ENCODE assay signal across 22 cellular contexts in the genomic region with DNA sequence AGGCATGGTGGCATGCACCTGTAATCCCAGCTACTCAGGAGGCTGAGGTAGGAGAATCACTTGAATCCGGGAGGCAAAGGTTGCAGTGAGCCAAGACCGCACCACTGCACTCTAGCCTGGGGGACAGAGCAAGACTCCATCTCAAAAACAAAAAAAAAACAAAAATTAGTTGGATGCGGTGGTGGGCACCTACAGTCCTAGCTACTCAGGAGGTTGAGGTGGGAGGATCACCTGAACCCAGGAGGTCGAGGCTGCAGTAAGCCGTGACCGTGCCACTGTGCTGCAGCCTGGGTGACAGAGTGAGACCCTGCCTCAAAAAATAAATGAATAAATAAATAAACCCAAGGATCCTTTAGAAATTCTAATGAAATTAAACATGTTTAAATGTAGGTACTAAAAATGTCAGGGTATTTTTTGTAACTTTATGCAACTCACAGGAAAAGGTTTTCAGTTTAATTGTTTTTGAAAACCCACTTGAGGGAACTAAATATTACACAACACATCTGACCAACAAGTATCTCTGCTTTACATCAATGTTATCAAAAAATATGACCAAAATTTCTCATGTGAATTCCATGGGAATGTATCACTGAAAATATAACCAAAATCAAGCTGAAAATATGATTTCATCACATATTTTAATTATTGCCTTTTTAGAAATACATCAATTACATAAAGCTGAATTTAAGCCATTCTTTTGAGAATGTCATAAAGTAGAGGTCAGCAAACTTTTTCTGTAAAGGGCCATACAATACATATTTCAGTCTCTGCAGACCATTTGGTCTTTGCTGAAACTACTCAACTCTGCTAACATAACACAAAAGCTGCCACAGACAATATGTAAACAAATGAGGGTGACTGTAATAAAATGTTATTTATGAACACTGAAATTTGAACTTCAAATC. TPM values are rescaled to one million over a fixed set of nuclear protein-coding genes. Genes with fewer than 3 reads are reported as not detected.
A peak's percentile ranks its signal among the peaks of the same experiment; 100 is the strongest.
DNase-seq lines count a peak whose midpoint lies in the region; ATAC-seq, FAIRE-seq and TF ChIP-seq lines count a peak whose summit lies in the region.
"Had no signal": no experiment of that assay in that cellular context is flagged by ENCODE, and none has a peak within 500 bp of the region (broad histone marks: within the 10 kb centered on the region; RNA-seq: fewer than 3 reads in every experiment).

No MANE protein-coding gene starts in this region.

- no peak overlapping the region for H3K4me3 Mint-ChIP-seq in CD4-positive, alpha-beta T cell
- no peak overlapping the region for H3K4me3 Mint-ChIP-seq in activated T-cell treated with anti-CD3 and anti-CD28 coated beads, Interleukin-2, amount 50 U/mL, for 24 hours
- H3K4me3 Mint-ChIP-seq: activated CD8-positive, alpha-beta memory T cell treated with anti-CD3 and anti-CD28 coated beads, Interleukin-2, amount 10 ng/mL, durations not matched to agents 7 days and 5 days; nephron progenitor cell; T-helper 2 cell treated with Interferon-gamma antibody and Interleukin-4, amounts not matched to agents 5 μg/mL and 100 μg/mL, for 36 hours had no signal

- H3K27me3 Mint-ChIP-seq in CD4-positive, alpha-beta T cell, result no peaks in the 10 kb centered on the region
- no peaks in the 10 kb centered on the region for H3K27me3 Mint-ChIP-seq in activated T-cell treated with anti-CD3 and anti-CD28 coated beads, Interleukin-2, amount 50 U/mL, for 24 hours
- H3K27me3 Mint-ChIP-seq: activated CD8-positive, alpha-beta memory T cell treated with anti-CD3 and anti-CD28 coated beads, Interleukin-2, amount 10 ng/mL, durations not matched to agents 7 days and 5 days had no signal

- peak overlapping the region; percentile 31 for H3K4me2 ChIP-seq in osteoblast (ENCODE audit: insufficient read depth, low read length)

- H3K27me3 ChIP-seq in CD4-positive, alpha-beta T cell (ENCODE audit: control insufficient read depth, insufficient read depth, low read length), result no peaks in the 10 kb centered on the region
- no peaks in the 10 kb centered on the region for H3K27me3 ChIP-seq in osteoblast (ENCODE audit: insufficient read depth, low read length)
- H3K27me3 ChIP-seq: BE2C had no signal

- H3K4me3 ChIP-seq in osteoblast (ENCODE audit: insufficient read depth, low read length), result no peak overlapping the region

- no peak for TF ChIP-seq CTCF in CD4-positive, alpha-beta T cell (IDR thresholded peaks at IDR 0.05)
- TF ChIP-seq CTCF in osteoblast (IDR thresholded peaks at IDR 0.05; ENCODE audit: extremely low read depth, low read depth, low read length) (no peak), GM13977 (IDR thresholded peaks at IDR 0.05; ENCODE audit: extremely low read depth, insufficient read depth, missing control alignments) (no peak)

- no peak for ATAC-seq in CD4-positive, alpha-beta T cell (ENCODE audit: poor library complexity)
- no peak for ATAC-seq in GM18907 (IDR thresholded peaks at IDR 0.05; ENCODE audit: unreplicated experiment)
- ATAC-seq: activated CD4-positive, CD25-positive, alpha-beta regulatory T cell treated with anti-CD3 and anti-CD28 coated beads, Interleukin-2, amount 50 U/mL, for 24 hours; activated CD8-positive, alpha-beta memory T cell treated with anti-CD3 and anti-CD28 coated beads, Interleukin-2, amount 10 ng/mL, durations not matched to agents 7 days and 5 days; HCT116; Right ventricle myocardium inferior had no signal

- peaks cover 59% of the 10 kb centered on the region for H3K79me2 ChIP-seq in osteoblast (ENCODE audit: insufficient read depth, low read length)

- H2AFZ ChIP-seq in osteoblast (ENCODE audit: low read length), result no peak overlapping the region

- H3K9me3 Mint-ChIP-seq in CD4-positive, alpha-beta T cell, result no peaks in the 10 kb centered on the region
- H3K9me3 Mint-ChIP-seq in activated T-cell treated with anti-CD3 and anti-CD28 coated beads, Interleukin-2, amount 50 U/mL, for 24 hours, result no peaks in the 10 kb centered on the region
- H3K9me3 Mint-ChIP-seq: nephron progenitor cell; T-helper 2 cell treated with Interferon-gamma antibody and Interleukin-4, amounts not matched to agents 5 μg/mL and 100 μg/mL, for 36 hours had no signal

- POLR2A ChIA-PET in CD4-positive, alpha-beta T cell (lab: Charles Lee), result no interaction called here

- peaks cover 37% of the 10 kb centered on the region for H3K4me1 Mint-ChIP-seq in CD4-positive, alpha-beta T cell (ENCODE audit: low read depth)
- peaks cover 32% of the 10 kb centered on the region for H3K4me1 Mint-ChIP-seq in activated T-cell treated with anti-CD3 and anti-CD28 coated beads, Interleukin-2, amount 50 U/mL, for 24 hours (ENCODE audit: low read depth)
- H3K4me1 Mint-ChIP-seq: nephron progenitor cell had no signal

- H3K9me3 ChIP-seq in CD4-positive, alpha-beta T cell (ENCODE audit: control insufficient read depth, low read length), result no peaks in the 10 kb centered on the region
- no peaks in the 10 kb centered on the region for H3K9me3 ChIP-seq in osteoblast (ENCODE audit: low read depth, low read length)
- H3K9me3 ChIP-seq: BE2C had no signal

- in situ Hi-C loops in GM13977 (cut with MboI; ENCODE audit: low pct_unique_long_range_greater_than_20kb, low sequenced_read_pairs, unreplicated experiment), result no loop called here

- FAIRE-seq in endometrium (lab: Jason Lieb, UNC), result peak; percentile 90
- FAIRE-seq: D721Med, keratinocyte had no signal

- H3K27ac Mint-ChIP-seq in CD4-positive, alpha-beta T cell, result peak overlapping the region; percentile 55
- no peak overlapping the region for H3K27ac Mint-ChIP-seq in activated T-cell treated with anti-CD3 and anti-CD28 coated beads, Interleukin-2, amount 50 U/mL, for 24 hours
- H3K27ac Mint-ChIP-seq: activated CD8-positive, alpha-beta memory T cell treated with anti-CD3 and anti-CD28 coated beads, Interleukin-2, amount 10 ng/mL, durations not matched to agents 7 days and 5 days; T-helper 2 cell treated with Interferon-gamma antibody and Interleukin-4, amounts not matched to agents 5 μg/mL and 100 μg/mL, for 36 hours had no signal

- H3K27ac ChIP-seq in CD4-positive, alpha-beta T cell (ENCODE audit: low read depth, low read length), result no peak overlapping the region
- H3K27ac ChIP-seq in osteoblast (ENCODE audit: low read depth, low read length), result peak overlapping the region; percentile 75

- peaks cover 14% of the 10 kb centered on the region for H3K4me1 ChIP-seq in osteoblast (ENCODE audit: insufficient read depth, low read length)
- H3K4me1 ChIP-seq: BE2C had no signal

- peaks cover 45% of the 10 kb centered on the region for H3K36me3 Mint-ChIP-seq in CD4-positive, alpha-beta T cell (ENCODE audit: low read depth)
- peaks cover 56% of the 10 kb centered on the region for H3K36me3 Mint-ChIP-seq in activated T-cell treated with anti-CD3 and anti-CD28 coated beads, Interleukin-2, amount 50 U/mL, for 24 hours (ENCODE audit: low read depth)

- no peak for DNase-seq in CD4-positive, alpha-beta T cell
- DNase-seq in LHCN-M2 (ENCODE audit: low read depth) (peak; percentile 11), osteoblast (ENCODE audit: insufficient read length, low spot score, missing footprints) (peak; percentile 30), GM13977 (ENCODE audit: low spot score) (no peak), NAMALWA (ENCODE audit: low spot score) (no peak)
- DNase-seq in activated T-cell treated with anti-CD3 and anti-CD28 coated beads, Interleukin-2, amount 50 U/mL, for 24 hours, result no peak
- DNase-seq: activated CD8-positive, alpha-beta memory T cell treated with anti-CD3 and anti-CD28 coated beads, Interleukin-2, amount 10 ng/mL, durations not matched to agents 7 days and 5 days; activated effector memory CD4-positive, alpha-beta T cell treated with anti-CD3 and anti-CD28 coated beads, Interleukin-2, amount 50 U/mL, for 16 hours; BE2C; GDM1; NCI-H1417; NCI-H82; nephron progenitor cell; retina had no signal

- CTCF ChIA-PET in CD4-positive, alpha-beta T cell (lab: Charles Lee), result interaction anchor here (1.2 kb wide), 1 partner anchor 15 kb away, joined by 4 read pairs; no protein-coding TSS in a partner anchor

- intact Hi-C loops in CD4-positive, alpha-beta T cell (cut with DNase I, micrococcal nuclease), result no loop called here

- H3K36me3 ChIP-seq in osteoblast (ENCODE audit: insufficient read depth, low read length), result peaks cover 2% of the 10 kb centered on the region

- peaks cover 4% of the 10 kb centered on the region for H4K20me1 ChIP-seq in osteoblast (ENCODE audit: insufficient read depth, low read length)

RNA-seq across cellular contexts. Expression of gene UPF2, which starts 23.9 kb away (rescaled TPM):
- total RNA-seq in CD4-positive, alpha-beta T cell, result 10 to 100 TPM; 14.5 to 15.3 TPM
- total RNA-seq in LHCN-M2 (2014; rRNA removed) (13.1 and 15.8 TPM in 2 replicates), osteoblast (15.0 and 15.9 TPM in 2 replicates)
- 6.0 TPM for polyA plus RNA-seq in LHCN-M2 (2012)

RNA-seq across cellular contexts. Expression of gene DHTKD1, which starts 50.1 kb away (rescaled TPM):
- total RNA-seq in CD4-positive, alpha-beta T cell, result 1 to 10 TPM; 5.1 to 5.3 TPM
- total RNA-seq in LHCN-M2 (2014; rRNA removed) (8.8 and 10.1 TPM in 2 replicates), osteoblast (24.5 and 29.3 TPM in 2 replicates)
- polyA plus RNA-seq in LHCN-M2 (2012), result 4.8 TPM

Comparison
In these comparisons a context has a peak if more than half of its experiments do, and no peak if none do; other contexts are left out.
1. DNase-seq: peak in LHCN-M2 (single experiment) and osteoblast (single experiment); none in CD4-positive, alpha-beta T cell (0 of 10), GM13977 (single experiment), NAMALWA (single experiment) and activated T-cell treated with anti-CD3 and anti-CD28 coated beads, Interleukin-2, amount 50 U/mL, for 24 hours (single experiment).